In the genomic region with DNA sequence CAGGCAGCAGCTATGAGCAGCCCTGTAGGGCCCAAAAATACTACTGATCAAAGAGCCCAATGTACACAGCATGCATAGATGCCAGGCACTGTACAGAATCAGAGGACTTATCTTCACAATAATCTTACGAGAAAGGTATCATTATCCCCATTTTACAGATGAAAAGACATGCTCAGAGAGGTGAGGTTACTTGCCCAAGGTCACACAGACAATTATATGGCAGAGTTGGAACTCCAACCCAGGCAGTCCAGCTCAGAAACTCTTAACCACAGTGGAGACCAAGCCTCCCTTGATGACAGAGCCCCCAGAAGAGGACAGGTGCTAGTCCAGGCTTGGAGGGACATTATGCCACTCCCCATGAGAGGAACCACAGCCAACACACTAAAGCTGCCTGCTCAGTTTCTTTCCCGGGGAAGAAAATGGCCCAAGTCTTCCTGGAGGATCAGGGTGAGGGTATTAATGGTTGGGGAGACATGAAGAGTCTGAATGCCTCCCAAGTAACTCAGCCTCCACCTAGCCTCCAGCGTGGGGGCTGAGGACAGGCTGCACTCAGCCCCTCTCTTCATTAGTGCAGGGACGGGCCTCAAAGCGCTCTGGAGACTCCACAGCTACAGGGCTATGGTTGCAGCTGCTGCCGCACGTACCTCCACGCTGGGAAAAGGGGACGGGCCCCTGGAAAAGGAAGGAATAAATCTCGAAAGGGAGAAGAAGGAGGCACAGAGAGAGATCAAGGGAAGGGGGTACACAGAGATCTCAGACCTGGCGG, we compare ENCODE assay signal across 8 cellular contexts. TPM values are rescaled to one million over a fixed set of nuclear protein-coding genes. Genes with fewer than 3 reads are reported as not detected.
DNase-seq lines count a peak whose midpoint lies in the region; ATAC-seq, FAIRE-seq and TF ChIP-seq lines count a peak whose summit lies in the region.

No MANE protein-coding gene starts in this region.

- intact Hi-C loops in activated B cell treated with CpG ODN at 0.5 μM for 24 hours (cut with micrococcal nuclease): loop anchor here (1.0 to 5.0 kb wide), 6 partner anchors 16 to 401 kb away; partner anchors contain the start of genes IFT20, PHF12, PIGS and RSKR
- intact Hi-C loops in left ventricle myocardium inferior (cut with micrococcal nuclease): no loop called here

- H3K36me3 ChIP-seq in GM23248 (ENCODE audit: low read depth): no peaks in the 10 kb centered on the region
- peaks cover 39% of the 10 kb centered on the region for H3K36me3 ChIP-seq in left ventricle myocardium inferior

- TF ChIP-seq CTCF in A549 (IDR thresholded peaks at IDR 0.05) (no peak), activated B cell treated with CpG ODN at 0.5 μM for 24 hours (IDR thresholded peaks at IDR 0.05) (no peak), left ventricle myocardium inferior (IDR thresholded peaks at IDR 0.05; ENCODE audit: borderline replicate concordance) (no peak)

- no peaks in the 10 kb centered on the region for H3K9me3 Mint-ChIP-seq in activated B cell treated with CpG ODN at 0.5 μM for 24 hours

- H3K27ac ChIP-seq in A549: peak overlapping the region; percentile 79 to 90
- no peak overlapping the region for H3K27ac ChIP-seq in GM23248
- peak overlapping the region; percentile 81 for H3K27ac ChIP-seq in left ventricle myocardium inferior (replicated peaks)

- peaks cover 73% of the 10 kb centered on the region for H3K4me1 Mint-ChIP-seq in activated B cell treated with CpG ODN at 0.5 μM for 24 hours

- H3K9me3 ChIP-seq in A549 (no peaks in the 10 kb centered on the region), GM23248 (ENCODE audit: low read depth) (no peaks in the 10 kb centered on the region), left ventricle myocardium inferior (replicated peaks) (no peaks in the 10 kb centered on the region)

- H3K4me3 Mint-ChIP-seq in activated B cell treated with CpG ODN at 0.5 μM for 24 hours: peak overlapping the region; percentile 97

- peak overlapping the region; percentile 93 for H3K27ac Mint-ChIP-seq in activated B cell treated with CpG ODN at 0.5 μM for 24 hours

- FAIRE-seq in A549 (lab: Jason Lieb, UNC): no peak

- no peaks in the 10 kb centered on the region for H4K20me1 ChIP-seq in GM23248 (ENCODE audit: insufficient read depth)

- peak overlapping the region; percentile 97 for H3K4me3 ChIP-seq in A549
- peak overlapping the region; percentile 76 for H3K4me3 ChIP-seq in GM23248
- H3K4me3 ChIP-seq in left ventricle myocardium inferior: peak overlapping the region; percentile 96
- H3K4me3 ChIP-seq in skeletal muscle cell (ENCODE audit: low read depth, low read length): peak overlapping the region; percentile 87

- ATAC-seq in A549 (peak; percentile 2 to 4; a peak in 3 of 6 replicates), activated B cell treated with CpG ODN at 0.5 μM for 24 hours (ENCODE audit: low read depth) (no peak), GM19452 (IDR thresholded peaks at IDR 0.05; ENCODE audit: unreplicated experiment) (no peak)

- H2AFZ ChIP-seq in GM23248: peak overlapping the region; percentile 70

- H3K27me3 Mint-ChIP-seq in activated B cell treated with CpG ODN at 0.5 μM for 24 hours: no peaks in the 10 kb centered on the region

- in situ Hi-C loops in GM23248 (cut with MboI): no loop called here

- peaks cover 14% of the 10 kb centered on the region; the same call in 1 of the 2 replicates for H3K79me2 ChIP-seq in GM23248 (ENCODE audit: insufficient read depth)

- H3K27me3 ChIP-seq in GM23248 (replicated peaks; ENCODE audit: insufficient read depth): no peaks in the 10 kb centered on the region
- no peaks in the 10 kb centered on the region for H3K27me3 ChIP-seq in left ventricle myocardium inferior (ENCODE audit: low read depth)

- TF ChIP-seq RAD21 in A549 (conservative IDR thresholded peaks at IDR 0.05 in 1 of 2, IDR thresholded peaks at IDR 0.05 in 1 of 2): no peak

- peaks cover 69% of the 10 kb centered on the region for H3K36me3 Mint-ChIP-seq in activated B cell treated with CpG ODN at 0.5 μM for 24 hours (ENCODE audit: low read depth)

- no peaks in the 10 kb centered on the region for H3F3A ChIP-seq in GM23248 (ENCODE audit: insufficient read depth)

- no peak for TF ChIP-seq POLR2A in A549 (IDR thresholded peaks at IDR 0.05; ENCODE audit: low read length)

- DNase-seq in A549 (ENCODE audit: low read depth in 1 of 2, low spot score in 1 of 2): no peak
- peak; percentile 62 for DNase-seq in GM23248
- no peak for DNase-seq in activated B cell treated with CpG ODN at 0.5 μM for 24 hours
- DNase-seq in left ventricle myocardium inferior: no peak
- DNase-seq in skeletal muscle cell (ENCODE audit: low read depth): no peak
- no peak for DNase-seq in occipital lobe (lab: John Stamatoyannopoulos, UW)
- DNase-seq in HUDEP-2 (lab: John Stamatoyannopoulos, UW; ENCODE audit: unreplicated experiment in 76 of 76): no peak

- POLR2A ChIA-PET in A549 (lab: Yijun Ruan, JAX): no interaction called here
- POLR2A ChIA-PET in activated B cell treated with CpG ODN at 0.5 μM for 24 hours (lab: Charles Lee): interaction anchor here (0.6 to 7.1 kb wide), 9 partner anchors 15 to 511 kb away, joined by 3 to 160 read pairs (median 4); partner anchors contain the start of genes ALDOC, NEK8, PIGS and SDF2

- no peaks in the 10 kb centered on the region for H3K9me2 ChIP-seq in GM23248 (ENCODE audit: insufficient read depth)

- peak overlapping the region; percentile 91 for H3K4me2 ChIP-seq in A549
- peak overlapping the region; percentile 97 for H3K4me2 ChIP-seq in GM23248 (ENCODE audit: unreplicated experiment)

- CTCF ChIA-PET in A549 (lab: Yijun Ruan, JAX): interaction anchor here (1.0 to 12.8 kb wide), 7 partner anchors 9 to 300 kb away, joined by 3 to 188 read pairs (median 20); no protein-coding TSS in a partner anchor
- CTCF ChIA-PET in activated B cell treated with CpG ODN at 0.5 μM for 24 hours (lab: Charles Lee): interaction anchor here (1.0 to 3.9 kb wide), 4 partner anchors 12 to 61 kb away, joined by 3 to 19 read pairs (median 4); partner anchors contain the start of gene PIGS

- 38% methylated on average over 11 of the region's 11 CpGs for WGBS in A549 (ENCODE audit: missing lambda C conversion rate)
- WGBS in GM23248 (ENCODE audit: low coverage in 1 of 2, low lambda C conversion rate in 2 of 2, missing lambda C conversion rate in 2 of 2), 2 experiments: 13 to 14% methylated on average over 10 to 11 of the region's 11 CpGs

- TF ChIP-seq EP300 in A549 (IDR thresholded peaks at IDR 0.05): no peak

- H3K4me1 ChIP-seq in A549 (peaks cover 11% of the 10 kb centered on the region), GM23248 (ENCODE audit: insufficient read depth) (no peaks in the 10 kb centered on the region), left ventricle myocardium inferior (peaks cover 53% of the 10 kb centered on the region)

- peak overlapping the region; percentile 78 for H3K9ac ChIP-seq in GM23248

RNA-seq across cellular contexts. Expression of gene UNC119, which starts 0.8 kb away (rescaled TPM):
- 50.5 and 53.5 TPM in 2 replicates for polyA plus RNA-seq in A549 (2011; rRNA removed)
- 61.2 and 77.9 TPM in 2 replicates for polyA plus RNA-seq in A549 (2012; cell fraction: cytosol; rRNA removed)
- polyA plus RNA-seq in A549 (2012; cell fraction: nucleus; rRNA removed): 97.1 and 99.8 TPM in 2 replicates
- 22.8 to 27.8 TPM (median 26.0 TPM) in 3 replicates for polyA plus RNA-seq in A549 (2017; fragmentation: RNase III; extraction: RNeasy Plus Mini Kit Qiagen cat#74134 plus additional on column Dnase treatment)
- 34.9 and 42.0 TPM in 2 replicates for polyA minus RNA-seq in A549 (2011; rRNA and poly(A)+ RNA removed)
- 30.9 and 50.9 TPM in 2 replicates for total RNA-seq in GM23248 (2014; rRNA removed; shearing (Covaris generic))
- polyA plus RNA-seq in GM23248 (2016; fragmentation: Nextera tagmentation; extraction: Ambion mirVana): 28.8 and 29.4 TPM in 2 replicates
- total RNA-seq in activated B cell treated with CpG ODN at 0.5 μM for 24 hours: 426 and 437 TPM in 2 replicates
- total RNA-seq in left ventricle myocardium inferior: 22.5 TPM
- total RNA-seq in occipital lobe: 31.5 TPM

RNA-seq across cellular contexts. Expression of gene PIGS, which starts 19.7 kb away (rescaled TPM):
- 50.0 and 53.2 TPM in 2 replicates for polyA plus RNA-seq in A549 (2011; rRNA removed)
- polyA plus RNA-seq in A549 (2012; cell fraction: cytosol; rRNA removed): 55.8 and 70.1 TPM in 2 replicates
- 87.3 and 89.3 TPM in 2 replicates for polyA plus RNA-seq in A549 (2012; cell fraction: nucleus; rRNA removed)
- polyA plus RNA-seq in A549 (2017; fragmentation: RNase III; extraction: RNeasy Plus Mini Kit Qiagen cat#74134 plus additional on column Dnase treatment): 46.6 to 53.3 TPM (median 53.2 TPM) in 3 replicates
- 42.7 and 44.4 TPM in 2 replicates for polyA minus RNA-seq in A549 (2011; rRNA and poly(A)+ RNA removed)
- total RNA-seq in GM23248 (2014; rRNA removed; shearing (Covaris generic)): 57.8 and 76.0 TPM in 2 replicates
- polyA plus RNA-seq in GM23248 (2016; fragmentation: Nextera tagmentation; extraction: Ambion mirVana): 68.8 and 72.7 TPM in 2 replicates
- 86.4 and 92.2 TPM in 2 replicates for total RNA-seq in activated B cell treated with CpG ODN at 0.5 μM for 24 hours
- total RNA-seq in left ventricle myocardium inferior: 38.2 TPM
- total RNA-seq in occipital lobe: 12.8 TPM

RNA-seq across cellular contexts. Expression of gene ALDOC, which starts 25.1 kb away (rescaled TPM):
- polyA plus RNA-seq in A549 (2011; rRNA removed) (6.3 and 10.1 TPM in 2 replicates), A549 (2017; fragmentation: RNase III; extraction: RNeasy Plus Mini Kit Qiagen cat#74134 plus additional on column Dnase treatment) (1.7 to 1.9 TPM (median 1.9 TPM) in 3 replicates), GM23248 (2016; fragmentation: Nextera tagmentation; extraction: Ambion mirVana) (18.4 and 18.5 TPM in 2 replicates)
- polyA plus RNA-seq in A549 (2012; cell fraction: cytosol; rRNA removed): 2.3 and 2.8 TPM in 2 replicates
- polyA plus RNA-seq in A549 (2012; cell fraction: nucleus; rRNA removed): 9.9 and 10.3 TPM in 2 replicates
- polyA minus RNA-seq in A549 (2011; rRNA and poly(A)+ RNA removed): 7.4 and 7.6 TPM in 2 replicates
- 36.4 and 47.3 TPM in 2 replicates for total RNA-seq in GM23248 (2014; rRNA removed; shearing (Covaris generic))
- total RNA-seq in activated B cell treated with CpG ODN at 0.5 μM for 24 hours (73.4 and 75.0 TPM in 2 replicates), left ventricle myocardium inferior (329 TPM), occipital lobe (78.1 TPM)

RNA-seq across cellular contexts. Expression of gene FOXN1, which starts 45.5 kb away (rescaled TPM):
- polyA plus RNA-seq in A549 (2011; rRNA removed): not detected in 2 replicates
- polyA plus RNA-seq in A549 (2012; cell fraction: cytosol; rRNA removed): not detected in 2 replicates
- polyA plus RNA-seq in A549 (2012; cell fraction: nucleus; rRNA removed): not detected in 2 replicates
- not detected in 3 replicates for polyA plus RNA-seq in A549 (2017; fragmentation: RNase III; extraction: RNeasy Plus Mini Kit Qiagen cat#74134 plus additional on column Dnase treatment)
- polyA minus RNA-seq in A549 (2011; rRNA and poly(A)+ RNA removed): not detected in 2 replicates
- total RNA-seq in GM23248 (2014; rRNA removed; shearing (Covaris generic)): not detected in 2 replicates
- not detected in 2 replicates for polyA plus RNA-seq in GM23248 (2016; fragmentation: Nextera tagmentation; extraction: Ambion mirVana)
- total RNA-seq in activated B cell treated with CpG ODN at 0.5 μM for 24 hours: not detected in 2 replicates
- not detected for total RNA-seq in left ventricle myocardium inferior
- total RNA-seq in occipital lobe: not detected

RNA-seq across cellular contexts. Expression of gene SPAG5, which starts 47.2 kb away (rescaled TPM):
- polyA plus RNA-seq in A549 (2011; rRNA removed) (111 and 123 TPM in 2 replicates), A549 (2017; fragmentation: RNase III; extraction: RNeasy Plus Mini Kit Qiagen cat#74134 plus additional on column Dnase treatment) (106 to 111 TPM (median 107 TPM) in 3 replicates), GM23248 (2016; fragmentation: Nextera tagmentation; extraction: Ambion mirVana) (20.5 TPM in 2 replicates)
- 88.5 and 91.7 TPM in 2 replicates for polyA plus RNA-seq in A549 (2012; cell fraction: cytosol; rRNA removed)
- polyA plus RNA-seq in A549 (2012; cell fraction: nucleus; rRNA removed): 142 and 199 TPM in 2 replicates
- 110 and 142 TPM in 2 replicates for polyA minus RNA-seq in A549 (2011; rRNA and poly(A)+ RNA removed)
- total RNA-seq in GM23248 (2014; rRNA removed; shearing (Covaris generic)): 14.0 and 27.0 TPM in 2 replicates
- total RNA-seq in activated B cell treated with CpG ODN at 0.5 μM for 24 hours (14.6 and 15.8 TPM in 2 replicates), left ventricle myocardium inferior (1.0 TPM), occipital lobe (4.7 TPM)

Comparison
In these comparisons a context has a peak if more than half of its experiments do, and no peak if none do; other contexts are left out.
1. ATAC-seq: peak in A549 (2 of 2); none in activated B cell treated with CpG ODN at 0.5 μM for 24 hours (single experiment) and GM19452 (single experiment).
2. Peak in every context shown above with its lines, with median percentiles within 50 percentile points of each other: H3K4me3 ChIP-seq.